12 cellular contexts compared by ENCODE assay signal in the genomic region with DNA sequence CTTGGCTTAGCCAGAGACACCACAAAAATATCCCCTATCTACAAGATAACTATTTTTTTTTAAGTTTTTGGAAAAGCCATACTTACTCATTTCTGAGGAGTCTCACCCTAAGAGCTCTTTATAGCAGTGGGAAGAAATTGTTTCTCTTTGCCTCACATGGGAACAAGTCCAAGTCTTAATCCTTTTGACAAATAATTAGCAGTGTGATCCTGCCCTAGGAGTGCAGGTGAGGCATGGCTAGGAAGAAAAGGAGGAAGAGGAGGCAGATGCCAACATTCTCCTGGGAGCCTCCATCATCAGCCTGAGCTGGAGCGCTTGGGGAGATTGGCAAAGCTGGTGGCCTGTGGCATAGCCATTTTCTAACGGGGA.
DNase-seq lines count a peak whose midpoint lies in the region; ATAC-seq and TF ChIP-seq lines count a peak whose summit lies in the region.
"Had no signal": no experiment of that assay in that cellular context is flagged by ENCODE, and none has a peak within 500 bp of the region (broad histone marks: within the 10 kb centered on the region; RNA-seq: fewer than 3 reads in every experiment).

No MANE protein-coding gene starts in this region.

- H3K27ac Mint-ChIP-seq in activated CD4-positive, alpha-beta T cell treated with anti-CD3 and anti-CD28 coated beads for 36 hours = peak overlapping the region; percentile 98
- peak overlapping the region; percentile 16 for H3K27ac Mint-ChIP-seq in T-helper 17 cell

- peaks cover 17% of the 10 kb centered on the region for H3K4me1 Mint-ChIP-seq in activated CD4-positive, alpha-beta T cell treated with anti-CD3 and anti-CD28 coated beads for 36 hours
- peaks cover 21% of the 10 kb centered on the region for H3K4me1 Mint-ChIP-seq in T-helper 17 cell

- H3K9ac ChIP-seq in fibroblast of lung (ENCODE audit: insufficient read depth, low read length) (peak overlapping the region; percentile 37), stomach smooth muscle (ENCODE audit: low read length in 2 of 2) (no peak overlapping the region)

- no peak overlapping the region for H2AFZ ChIP-seq in fibroblast of lung (ENCODE audit: low read length)

- H3K27me3 ChIP-seq in fibroblast of lung (ENCODE audit: control insufficient read depth, insufficient read depth, low read length) (no peaks in the 10 kb centered on the region), stomach smooth muscle (ENCODE audit: control insufficient read depth in 1 of 2, insufficient read depth in 2 of 2, low read length in 2 of 2) (no peaks in the 10 kb centered on the region), aorta (ENCODE audit: control insufficient read depth in 1 of 2, insufficient read depth in 2 of 2, low read length in 1 of 2) (no peaks in the 10 kb centered on the region)

- H3K27me3 Mint-ChIP-seq in activated CD4-positive, alpha-beta T cell treated with anti-CD3 and anti-CD28 coated beads for 36 hours = no peaks in the 10 kb centered on the region
- H3K27me3 Mint-ChIP-seq in T-helper 17 cell = no peaks in the 10 kb centered on the region
- H3K27me3 Mint-ChIP-seq: central memory CD8-positive, alpha-beta T cell had no signal

- H3K36me3 Mint-ChIP-seq in activated CD4-positive, alpha-beta T cell treated with anti-CD3 and anti-CD28 coated beads for 36 hours (ENCODE audit: low read depth) = peaks cover 19% of the 10 kb centered on the region
- H3K36me3 Mint-ChIP-seq in T-helper 17 cell (ENCODE audit: low read depth) = peaks cover 7% of the 10 kb centered on the region

- CTCF ChIA-PET in activated CD4-positive, alpha-beta T cell treated with anti-CD3 and anti-CD28 coated beads for 36 hours (lab: Charles Lee) = interaction anchor here (1.0 kb wide), 1 partner anchor 232 kb away, joined by 4 read pairs; no protein-coding TSS in a partner anchor

- H3K9me3 ChIP-seq in T-helper 17 cell (ENCODE audit: control insufficient read depth, low read length, poor library complexity, severe bottlenecking) (no peaks in the 10 kb centered on the region), fibroblast of lung (ENCODE audit: control insufficient read depth, insufficient read depth, low read depth, low read length) (no peaks in the 10 kb centered on the region), stomach smooth muscle (ENCODE audit: control insufficient read depth in 2 of 2, low read length in 2 of 2) (no peaks in the 10 kb centered on the region), aorta (ENCODE audit: control insufficient read depth, low read length) (no peaks in the 10 kb centered on the region)

- H3K36me3 ChIP-seq in fibroblast of lung (ENCODE audit: control insufficient read depth, insufficient read depth, low read length) (peaks cover 14% of the 10 kb centered on the region), stomach smooth muscle (ENCODE audit: control insufficient read depth in 2 of 2, insufficient read depth in 2 of 2, low read length in 2 of 2) (peaks cover 0 to 5% of the 10 kb centered on the region in 2 donors), aorta (ENCODE audit: control insufficient read depth in 1 of 2, insufficient read depth in 2 of 2, low read length in 1 of 2) (no peaks in the 10 kb centered on the region)

- ATAC-seq in activated CD4-positive, alpha-beta T cell treated with anti-CD3 and anti-CD28 coated beads for 36 hours = no peak
- no peak for ATAC-seq in T-helper 17 cell
- no peak for ATAC-seq in HG03095 (IDR thresholded peaks at IDR 0.05; ENCODE audit: unreplicated experiment)
- ATAC-seq in aorta (ENCODE audit: low FRiP score) = no peak

- no peak for DNase-seq in activated CD4-positive, alpha-beta T cell treated with anti-CD3 and anti-CD28 coated beads for 36 hours
- no peak for DNase-seq in activated CD4-positive, alpha-beta T cell treated with anti-CD3 and anti-CD28 coated beads, Interleukin-2, amount 50 U/mL, for 4 hours
- no peak for DNase-seq in T-helper 17 cell
- no peak for DNase-seq in fibroblast of lung (ENCODE audit: low read depth in 2 of 2)
- no peak for DNase-seq in SIG-M5 (lab: John Stamatoyannopoulos, UW)
- DNase-seq in aorta = no peak
- DNase-seq: activated T-cell treated with anti-CD3 and anti-CD28 coated beads for 4 hours, DMS79, KBM-7 had no signal

- TF ChIP-seq CTCF in fibroblast of lung (conservative IDR thresholded peaks at IDR 0.05 in 1 of 2, IDR thresholded peaks at IDR 0.05 in 1 of 2; ENCODE audit: low read depth in 1 of 2, low read length in 2 of 2) = no peak

- H3K4me3 ChIP-seq in fibroblast of lung (replicated peaks in 1 of 4; ENCODE audit: control extremely low read depth in 1 of 4, insufficient read depth in 1 of 4, low read depth in 3 of 4, low read length in 4 of 4) = no peak overlapping the region
- H3K4me3 ChIP-seq in stomach smooth muscle (ENCODE audit: low read length in 2 of 2) = peak overlapping the region in 1 of 2 donors; percentile 44
- H3K4me3 ChIP-seq in aorta (ENCODE audit: low read length in 2 of 2) = no peak overlapping the region

- H3K9me3 Mint-ChIP-seq in activated CD4-positive, alpha-beta T cell treated with anti-CD3 and anti-CD28 coated beads for 36 hours (ENCODE audit: low read depth) = no peaks in the 10 kb centered on the region
- H3K9me3 Mint-ChIP-seq: central memory CD8-positive, alpha-beta T cell had no signal

- H3K4me1 ChIP-seq in fibroblast of lung (ENCODE audit: control insufficient read depth, extremely low read depth, insufficient read depth, low read length) = peaks cover 63% of the 10 kb centered on the region
- peaks cover 83% of the 10 kb centered on the region for H3K4me1 ChIP-seq in stomach smooth muscle (ENCODE audit: control insufficient read depth, insufficient read depth, low read length)
- peaks cover 4 to 5% of the 10 kb centered on the region in 2 donors for H3K4me1 ChIP-seq in aorta (ENCODE audit: control insufficient read depth in 1 of 2, insufficient read depth in 2 of 2, low read length in 2 of 2)

- peaks cover 4% of the 10 kb centered on the region for H3K79me2 ChIP-seq in fibroblast of lung (ENCODE audit: control insufficient read depth, insufficient read depth, low read length)

- intact Hi-C loops in activated CD4-positive, alpha-beta T cell treated with anti-CD3 and anti-CD28 coated beads for 36 hours (cut with DNase I, micrococcal nuclease) = no loop called here
- intact Hi-C loops in aorta (cut with DNase I) = loop anchor here in 1 of 2 donors (5.0 kb wide), 1 partner anchor 37 kb away; no protein-coding TSS in a partner anchor

- H3K4me2 ChIP-seq in fibroblast of lung (ENCODE audit: extremely low read depth, insufficient read depth, low read length) = no peak overlapping the region

- POLR2A ChIA-PET in activated CD4-positive, alpha-beta T cell treated with anti-CD3 and anti-CD28 coated beads for 36 hours (lab: Charles Lee) = interaction anchor here (0.8 kb wide), 1 partner anchor 34 kb away, joined by 3 read pairs; no protein-coding TSS in a partner anchor

- H3K27ac ChIP-seq in fibroblast of lung (ENCODE audit: insufficient read depth, low read length) (peak overlapping the region; percentile 91), stomach smooth muscle (ENCODE audit: low read length) (peak overlapping the region; percentile 88), aorta (ENCODE audit: low read depth in 1 of 2, low read length in 2 of 2) (peak overlapping the region in 1 of 2 donors; percentile 90)

- no peak overlapping the region for H3K4me3 Mint-ChIP-seq in activated CD4-positive, alpha-beta T cell treated with anti-CD3 and anti-CD28 coated beads for 36 hours
- no peak overlapping the region for H3K4me3 Mint-ChIP-seq in T-helper 17 cell
- H3K4me3 Mint-ChIP-seq: central memory CD8-positive, alpha-beta T cell had no signal

- H4K20me1 ChIP-seq in fibroblast of lung (ENCODE audit: control insufficient read depth, extremely low read depth, insufficient read depth, low read length) = no peaks in the 10 kb centered on the region

- WGBS in aorta, 2 donors = 52 to 68% methylated on average over 2 of the region's 2 CpGs
